25 cellular contexts compared by ENCODE assay signal in genomic region chr7:131932271-131932670, GRCh38.
A peak's percentile ranks its signal among the peaks of the same experiment; 100 is the strongest.
DNase-seq lines count a peak whose midpoint lies in the region; ATAC-seq, FAIRE-seq and TF ChIP-seq lines count a peak whose summit lies in the region.
"Had no signal": no experiment of that assay in that cellular context is flagged by ENCODE, and none has a peak within 500 bp of the region (broad histone marks: within the 10 kb centered on the region; RNA-seq: fewer than 3 reads in every experiment).

No MANE protein-coding gene starts in this region.

- FAIRE-seq in pancreas (lab: Jason Lieb, UNC), result no peak
- FAIRE-seq: GM18507, H54, RCC 7860 had no signal

- H3K4me1 ChIP-seq in SK-N-SH (ENCODE audit: control insufficient read depth in 1 of 2, insufficient read depth in 2 of 2, low read depth in 1 of 2, low read length in 1 of 2), result no peaks in the 10 kb centered on the region
- H3K4me1 ChIP-seq in endodermal cell (ENCODE audit: control insufficient read depth, insufficient read depth, low read length), result no peaks in the 10 kb centered on the region
- H3K4me1 ChIP-seq in pancreas, result no peaks in the 10 kb centered on the region

- no peak for TF ChIP-seq EP300 in SK-N-SH (IDR thresholded peaks at IDR 0.05; ENCODE audit: borderline replicate concordance in 1 of 2, low read depth in 1 of 2, low read length in 1 of 2)

- H3K4me1 Mint-ChIP-seq in endodermal cell, result no peaks in the 10 kb centered on the region
- H3K4me1 Mint-ChIP-seq: CD8-positive, alpha-beta memory T cell had no signal

- 0 out of 2 replicates have a peak, but pooled peaks cover 8% of the 10 kb centered on the region for H4K20me1 ChIP-seq in SK-N-SH (ENCODE audit: insufficient read depth)

- POLR2A ChIA-PET in SK-N-SH (lab: Yijun Ruan, JAX), result no interaction called here

- WGBS in SK-N-SH (ENCODE audit: low lambda C conversion rate), result 86% methylated on average over 5 of the region's 5 CpGs
- WGBS in endodermal cell (ENCODE audit: insufficient coverage in 1 of 2, insufficient read length in 1 of 2), 2 experiments, result 83 to 84% methylated on average over 4 to 5 of the region's 5 CpGs
- 59 to 70% methylated on average over 5 of the region's 5 CpGs for WGBS in pancreas, 2 donors

- no peak overlapping the region for H3K27ac Mint-ChIP-seq in endodermal cell
- H3K27ac Mint-ChIP-seq: CD8-positive, alpha-beta memory T cell; HFFc6 had no signal

- CTCF ChIA-PET in SK-N-SH (lab: Yijun Ruan, JAX), result interaction anchor here (0.7 to 2.8 kb wide), 4 partner anchors 11 to 243 kb away, joined by 3 to 11 read pairs (median 4); no protein-coding TSS in a partner anchor

- intact Hi-C loops in pancreas (cut with DNase I), result no loop called here

- H3K36me3 ChIP-seq in SK-N-SH (replicated peaks in 1 of 2; ENCODE audit: control insufficient read depth in 1 of 2, insufficient read depth in 2 of 2, low read length in 1 of 2) (peaks cover 3 to 59% of the 10 kb centered on the region in 2 experiments), endodermal cell (ENCODE audit: control insufficient read depth, insufficient read depth, low read length) (no peaks in the 10 kb centered on the region), pancreas (no peaks in the 10 kb centered on the region)
- H3K36me3 ChIP-seq: SJSA1 had no signal

- H2AFZ ChIP-seq in SK-N-SH (ENCODE audit: low read depth), result no peak overlapping the region

- no peaks in the 10 kb centered on the region for H3K9me3 ChIP-seq in SK-N-SH
- no peaks in the 10 kb centered on the region for H3K9me3 ChIP-seq in endodermal cell (ENCODE audit: control insufficient read depth, low read length)
- no peaks in the 10 kb centered on the region for H3K9me3 ChIP-seq in pancreas
- H3K9me3 ChIP-seq: SJSA1 had no signal

- peaks cover 8% of the 10 kb centered on the region for H3K79me2 ChIP-seq in SK-N-SH (ENCODE audit: insufficient read depth)

- H3K4me3 Mint-ChIP-seq in endodermal cell, result no peak overlapping the region
- H3K4me3 Mint-ChIP-seq: CD8-positive, alpha-beta memory T cell; HFFc6 had no signal

- ATAC-seq in SK-N-SH treated with all-trans-retinoic acid at 6 μM for 48 hours, result no peak
- ATAC-seq in pancreas, result no peak
- no peak for ATAC-seq in GM19397 (IDR thresholded peaks at IDR 0.05; ENCODE audit: unreplicated experiment)
- no peak for ATAC-seq in HG03095 (IDR thresholded peaks at IDR 0.05; ENCODE audit: unreplicated experiment)
- ATAC-seq: Right ventricle myocardium inferior had no signal

- peaks cover 4% of the 10 kb centered on the region for H3K27me3 Mint-ChIP-seq in endodermal cell (ENCODE audit: insufficient read depth)

- H3K27me3 ChIP-seq in SK-N-SH (ENCODE audit: insufficient read depth) (no peaks in the 10 kb centered on the region), endodermal cell (ENCODE audit: control insufficient read depth, insufficient read depth, low read length, poor library complexity, severe bottlenecking) (no peaks in the 10 kb centered on the region), pancreas (no peaks in the 10 kb centered on the region)
- H3K27me3 ChIP-seq: SJSA1 had no signal

- no peak for DNase-seq in SK-N-SH
- DNase-seq in endodermal cell, result peak; percentile 20
- DNase-seq in T-helper 2 cell, result no peak
- no peak for DNase-seq in pancreas
- DNase-seq: C1 segment of cervical spinal cord; Calu3; CD8-positive, alpha-beta memory T cell; GDM1; HFFc6; KG1; NCI-H1105; NCI-H2081; NCI-H2171; NCI-H345; NCI-H524 had no signal

- H3K9ac ChIP-seq in SK-N-SH, result no peak overlapping the region
- H3K9ac ChIP-seq in endodermal cell (ENCODE audit: extremely low read depth, low read length, poor library complexity, severe bottlenecking), result no peak overlapping the region

- H3K4me2 ChIP-seq in SK-N-SH, result no peak overlapping the region

- peak; percentile 18; the same call in 1 of the 2 replicates for TF ChIP-seq RAD21 in SK-N-SH (IDR thresholded peaks at IDR 0.05; ENCODE audit: low read length)

- H3K9me2 ChIP-seq in SK-N-SH, result no peaks in the 10 kb centered on the region

- no peaks in the 10 kb centered on the region for H3K36me3 Mint-ChIP-seq in endodermal cell (ENCODE audit: low read depth)
- H3K36me3 Mint-ChIP-seq: CD8-positive, alpha-beta memory T cell had no signal

- H3K9me3 Mint-ChIP-seq in endodermal cell, result no peaks in the 10 kb centered on the region
- H3K9me3 Mint-ChIP-seq: HFFc6 had no signal

- H3K27ac ChIP-seq in SK-N-SH (ENCODE audit: low read depth in 2 of 2, low read length in 1 of 2), result no peak overlapping the region
- peak overlapping the region; percentile 53; the same call in 1 of the 2 replicates for H3K27ac ChIP-seq in VCaP
- H3K27ac ChIP-seq in endodermal cell (ENCODE audit: low read depth, low read length), result no peak overlapping the region
- no peak overlapping the region for H3K27ac ChIP-seq in pancreas
- H3K27ac ChIP-seq: 22Rv1, SJSA1 had no signal

- H3F3A ChIP-seq in SK-N-SH (replicated peaks; ENCODE audit: insufficient read depth), result peaks cover 4% of the 10 kb centered on the region

- H3K4me3 ChIP-seq in SK-N-SH (ENCODE audit: low read depth in 2 of 2, low read length in 1 of 2) (no peak overlapping the region), endodermal cell (ENCODE audit: low read length) (no peak overlapping the region), pancreas (no peak overlapping the region)
- H3K4me3 ChIP-seq: SJSA1 had no signal

- no peak for TF ChIP-seq CTCF in SK-N-SH (IDR thresholded peaks at IDR 0.05)
- peak; percentile 28; the same call in 1 of the 2 replicates for TF ChIP-seq CTCF in VCaP (conservative IDR thresholded peaks at IDR 0.05)
- TF ChIP-seq CTCF in endodermal cell (conservative IDR thresholded peaks at IDR 0.05), result peak; percentile 49
- TF ChIP-seq CTCF in pancreas (IDR thresholded peaks at IDR 0.05), result no peak

TF ChIP-seq in SK-N-SH, 30 proteins besides CTCF, POLR2A, EP300 and RAD21 (continues in another document):
- TF ChIP-seq REST (IDR thresholded peaks at IDR 0.05; ENCODE audit: low read depth, low read length), result no peak
- no peak for TF ChIP-seq NRF1 (IDR thresholded peaks at IDR 0.05; ENCODE audit: low read depth, low read length)

TF ChIP-seq in SK-N-SH treated with all-trans-retinoic acid at 6 μM for 48 hours, 23 proteins besides CTCF, POLR2A, EP300 and RAD21:
- TF ChIP-seq ZC3H10 (CRISPR knock-in tag; IDR thresholded peaks at IDR 0.05) (no peak), ZNF70 (CRISPR knock-in tag; IDR thresholded peaks at IDR 0.05) (no peak), ARNTL (CRISPR knock-in tag; IDR thresholded peaks at IDR 0.05; ENCODE audit: borderline replicate concordance, low read depth) (no peak), PPARA (CRISPR knock-in tag; IDR thresholded peaks at IDR 0.05; ENCODE audit: borderline replicate concordance) (no peak)
TF ChIP-seq in SK-N-SH treated with all-trans-retinoic acid at 6 μM for 48 hours: peak in this region for 0.

Comparison
In these comparisons a context has a peak if more than half of its experiments do, and no peak if none do; other contexts are left out.
1. CTCF ChIP-seq: peak in VCaP (single experiment) and endodermal cell (single experiment); none in SK-N-SH (single experiment) and pancreas (0 of 4).